ENCODE assay signal across 21 cellular contexts in the genomic region with DNA sequence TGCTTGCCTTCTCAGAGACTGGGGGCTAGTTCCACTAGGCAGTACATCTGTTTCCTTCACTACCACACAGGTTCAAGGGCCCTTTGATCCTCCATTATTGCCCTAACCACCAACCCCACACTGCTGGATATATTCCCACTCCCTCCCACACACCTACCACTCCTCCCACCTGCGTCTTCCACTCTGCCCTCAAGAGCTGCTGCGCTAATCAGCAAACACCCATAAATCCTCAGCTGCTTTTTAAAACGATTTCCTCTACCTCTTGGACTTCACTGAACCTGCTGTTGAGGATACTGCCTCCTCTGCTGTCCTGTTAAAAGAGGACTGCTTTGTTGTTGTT.
DNase-seq lines count a peak whose midpoint lies in the region; ATAC-seq, FAIRE-seq and TF ChIP-seq lines count a peak whose summit lies in the region.
"Had no signal": no experiment of that assay in that cellular context is flagged by ENCODE, and none has a peak within 500 bp of the region (broad histone marks: within the 10 kb centered on the region; RNA-seq: fewer than 3 reads in every experiment).

No MANE protein-coding gene starts in this region.

- POLR2A ChIA-PET in activated CD8-positive, alpha-beta T cell treated with anti-CD3 and anti-CD28 coated beads for 36 hours (lab: Charles Lee) = no interaction called here
- POLR2A ChIA-PET in activated CD8-positive, alpha-beta T cell treated with anti-CD3 and anti-CD28 coated beads, Interleukin-2, amount 10 ng/mL, durations not matched to agents 7 days and 5 days (lab: Charles Lee) = no interaction called here
- POLR2A ChIA-PET in K562 (lab: Yijun Ruan, JAX) = interaction anchor here (1.0 kb wide), 1 partner anchor 9 kb away, joined by 7 read pairs; no protein-coding TSS in a partner anchor

- no peaks in the 10 kb centered on the region for H3K27me3 Mint-ChIP-seq in activated CD8-positive, alpha-beta T cell treated with anti-CD3 and anti-CD28 coated beads for 36 hours
- H3K27me3 Mint-ChIP-seq in activated CD8-positive, alpha-beta T cell treated with anti-CD3 and anti-CD28 coated beads, Interleukin-2, amount 10 ng/mL, durations not matched to agents 7 days and 5 days (ENCODE audit: low read depth) = no peaks in the 10 kb centered on the region

- H3K36me3 ChIP-seq in K562 (ENCODE audit: control insufficient read depth, insufficient read depth, low read length) = peaks cover 10% of the 10 kb centered on the region; the same call in 2 of the 3 replicates
- H3K36me3 ChIP-seq in small intestine (ENCODE audit: control insufficient read depth in 2 of 2, insufficient read depth in 2 of 2, low read length in 2 of 2) = peaks cover 2 to 4% of the 10 kb centered on the region in 2 donors
- H3K36me3 ChIP-seq in heart left ventricle = peaks cover 0 to 20% (median 13%) of the 10 kb centered on the region in 9 donors

- H2AFZ ChIP-seq in K562 (ENCODE audit: low read depth, low read length) = no peak overlapping the region
- H2AFZ ChIP-seq: PC-9 had no signal

- H3K27me3 ChIP-seq in K562 (ENCODE audit: control insufficient read depth in 2 of 2, insufficient read depth in 2 of 2, low read length in 2 of 2) (no peaks in the 10 kb centered on the region), small intestine (ENCODE audit: control insufficient read depth in 2 of 2, insufficient read depth in 2 of 2, low read length in 2 of 2) (no peaks in the 10 kb centered on the region), heart left ventricle (no peaks in the 10 kb centered on the region)
- H3K27me3 ChIP-seq: vagina had no signal

- H3K79me2 ChIP-seq in K562 (ENCODE audit: control insufficient read depth, insufficient read depth, low read length) = 0 out of 3 replicates have a peak, but pooled peaks cover 2% of the 10 kb centered on the region

- H3K27ac ChIP-seq in K562 (ENCODE audit: extremely low read depth, low read depth, low read length) (no peak overlapping the region), small intestine (ENCODE audit: low read depth in 1 of 2, low read length in 1 of 2) (no peak overlapping the region), heart left ventricle (no peak overlapping the region)
- H3K27ac ChIP-seq: A549, C4-2B, PC-9, vagina had no signal

- no peaks in the 10 kb centered on the region for H3K9me3 Mint-ChIP-seq in activated CD8-positive, alpha-beta T cell treated with anti-CD3 and anti-CD28 coated beads for 36 hours
- H3K9me3 Mint-ChIP-seq in activated CD8-positive, alpha-beta T cell treated with anti-CD3 and anti-CD28 coated beads, Interleukin-2, amount 10 ng/mL, durations not matched to agents 7 days and 5 days (ENCODE audit: insufficient read depth) = no peaks in the 10 kb centered on the region
- H3K9me3 Mint-ChIP-seq: neural crest cell had no signal

- H3K4me1 ChIP-seq in K562 (replicated peaks in 1 of 2; ENCODE audit: control insufficient read depth in 2 of 2, insufficient read depth in 2 of 2, low read length in 2 of 2) (0 out of 5 replicates have a peak, but pooled peaks cover 0 to 4% of the 10 kb centered on the region in 2 experiments), small intestine (ENCODE audit: control insufficient read depth in 2 of 2, insufficient read depth in 1 of 2, low read depth in 1 of 2, low read length in 1 of 2) (peaks cover 0 to 4% of the 10 kb centered on the region in 2 donors), heart left ventricle (peaks cover 0 to 4% (median 0%) of the 10 kb centered on the region in 12 donors)
- H3K4me1 ChIP-seq: A549, vagina had no signal

- no peak overlapping the region for H3K9ac ChIP-seq in K562 (ENCODE audit: insufficient read depth in 1 of 2, low read depth in 2 of 2, low read length in 2 of 2)

- no peak for TF ChIP-seq RAD21 in K562 (CRISPR knock-in tag; conservative IDR thresholded peaks at IDR 0.05 in 1 of 2, IDR thresholded peaks at IDR 0.05 in 1 of 2)

- H3K4me2 ChIP-seq in K562 (ENCODE audit: insufficient read depth, low read length) = no peak overlapping the region
- H3K4me2 ChIP-seq: A549, PC-9 had no signal

- peak overlapping the region; percentile 11 for H3K27ac Mint-ChIP-seq in activated CD8-positive, alpha-beta T cell treated with anti-CD3 and anti-CD28 coated beads for 36 hours
- H3K27ac Mint-ChIP-seq in activated CD8-positive, alpha-beta T cell treated with anti-CD3 and anti-CD28 coated beads, Interleukin-2, amount 10 ng/mL, durations not matched to agents 7 days and 5 days = no peak overlapping the region

- no peak for TF ChIP-seq EP300 in K562 (IDR thresholded peaks at IDR 0.05; ENCODE audit: low read length)

- no TSS peak for BruUV-seq in K562 (replicated peaks; lab: Mats Ljungman, UMichigan)

- H3K4me1 Mint-ChIP-seq in activated CD8-positive, alpha-beta T cell treated with anti-CD3 and anti-CD28 coated beads for 36 hours (ENCODE audit: low read depth) = peaks cover 27% of the 10 kb centered on the region
- H3K4me1 Mint-ChIP-seq in activated CD8-positive, alpha-beta T cell treated with anti-CD3 and anti-CD28 coated beads, Interleukin-2, amount 10 ng/mL, durations not matched to agents 7 days and 5 days (ENCODE audit: low read depth) = peaks cover 3% of the 10 kb centered on the region

- DNase-seq in activated CD8-positive, alpha-beta T cell treated with anti-CD3 and anti-CD28 coated beads for 36 hours = no peak
- DNase-seq in activated CD8-positive, alpha-beta T cell treated with anti-CD3 and anti-CD28 coated beads, Interleukin-2, amount 10 ng/mL, durations not matched to agents 7 days and 5 days = no peak
- DNase-seq in NCI-H2107 (lab: John Stamatoyannopoulos, UW) = peak; percentile 47
- peak in 1 of 4 experiments; percentile 15 for DNase-seq in K562 (ENCODE audit: extremely low read depth in 1 of 4, low spot score in 3 of 4)
- peak; percentile 45 for DNase-seq in small intestine
- no peak for DNase-seq in retina
- no peak for DNase-seq in heart left ventricle
- no peak for DNase-seq in activated CD8-positive, alpha-beta memory T cell treated with anti-CD3 and anti-CD28 coated beads for 24 hours
- DNase-seq: activated CD4-positive, CD25-positive, alpha-beta regulatory T cell treated with anti-CD3 and anti-CD28 coated beads, Interleukin-2, amount 50 U/mL, for 72 hours; activated CD8-positive, alpha-beta memory T cell treated with anti-CD3 and anti-CD28 coated beads, Interleukin-2, amount 50 U/mL, for 48 hours; activated naive CD4-positive, alpha-beta T cell; EL; islet precursor cell; mesendoderm; NCI-H226; PC-9; stimulated activated CD4-positive, alpha-beta T cell treated with anti-CD3 and anti-CD28 coated beads, Interleukin-15, amount 100 ng/mL, for 24 hours had no signal

- WGBS in K562 (ENCODE audit: insufficient coverage, low coverage, missing lambda C conversion rate) = 11% methylated on average over 3 of the region's 3 CpGs
- 18 to 39% (median 20%) methylated on average over 3 of the region's 3 CpGs for WGBS in small intestine, 3 donors
- 73 to 85% (median 80%) methylated on average over 3 of the region's 3 CpGs for WGBS in heart left ventricle, 4 donors

- CTCF ChIA-PET in activated CD8-positive, alpha-beta T cell treated with anti-CD3 and anti-CD28 coated beads for 36 hours (lab: Charles Lee) = no interaction called here
- CTCF ChIA-PET in activated CD8-positive, alpha-beta T cell treated with anti-CD3 and anti-CD28 coated beads, Interleukin-2, amount 10 ng/mL, durations not matched to agents 7 days and 5 days (lab: Charles Lee) = no interaction called here
- CTCF ChIA-PET in K562 (lab: Yijun Ruan, JAX; ENCODE audit: low intra/inter-chr PET ratio) = no interaction called here

- TF ChIP-seq POLR2A in K562 (conservative IDR thresholded peaks at IDR 0.05) (no peak), heart left ventricle (IDR thresholded peaks at IDR 0.05) (no peak)

- ATAC-seq in activated CD8-positive, alpha-beta T cell treated with anti-CD3 and anti-CD28 coated beads for 36 hours = no peak
- ATAC-seq in activated CD8-positive, alpha-beta T cell treated with anti-CD3 and anti-CD28 coated beads, Interleukin-2, amount 10 ng/mL, durations not matched to agents 7 days and 5 days = no peak
- ATAC-seq in K562 = peak; percentile 65
- ATAC-seq in heart left ventricle = no peak
- ATAC-seq: A549 had no signal

- H3K4me3 Mint-ChIP-seq in activated CD8-positive, alpha-beta T cell treated with anti-CD3 and anti-CD28 coated beads for 36 hours = no peak overlapping the region
- H3K4me3 Mint-ChIP-seq in activated CD8-positive, alpha-beta T cell treated with anti-CD3 and anti-CD28 coated beads, Interleukin-2, amount 10 ng/mL, durations not matched to agents 7 days and 5 days = no peak overlapping the region
- H3K4me3 Mint-ChIP-seq: neural crest cell had no signal

- no peaks in the 10 kb centered on the region for H4K20me1 ChIP-seq in K562 (replicated peaks; ENCODE audit: control insufficient read depth, insufficient read depth, low read length)

- intact Hi-C loops in activated CD8-positive, alpha-beta T cell treated with anti-CD3 and anti-CD28 coated beads for 36 hours (cut with micrococcal nuclease) = no loop called here
- intact Hi-C loops in K562 (cut with micrococcal nuclease) (no loop called here), heart left ventricle (cut with DNase I) (no loop called here)

- TF ChIP-seq CTCF in activated CD8-positive, alpha-beta T cell treated with anti-CD3 and anti-CD28 coated beads for 36 hours (IDR thresholded peaks at IDR 0.05) = no peak
- TF ChIP-seq CTCF in K562 (IDR thresholded peaks at IDR 0.05 in 2 of 3, conservative IDR thresholded peaks at IDR 0.05 in 1 of 3; ENCODE audit: insufficient read depth in 2 of 3, low read depth in 1 of 3, low read length in 3 of 3) = no peak
- TF ChIP-seq CTCF in heart left ventricle (IDR thresholded peaks at IDR 0.05) = no peak

- H3K9me1 ChIP-seq in K562 (ENCODE audit: control insufficient read depth, insufficient read depth, low read length) = no peaks in the 10 kb centered on the region

- peaks cover 23% of the 10 kb centered on the region for H3K36me3 Mint-ChIP-seq in activated CD8-positive, alpha-beta T cell treated with anti-CD3 and anti-CD28 coated beads for 36 hours (ENCODE audit: low read depth)
- H3K36me3 Mint-ChIP-seq in activated CD8-positive, alpha-beta T cell treated with anti-CD3 and anti-CD28 coated beads, Interleukin-2, amount 10 ng/mL, durations not matched to agents 7 days and 5 days (ENCODE audit: low read depth) = peaks cover 13% of the 10 kb centered on the region

- H3K9me3 ChIP-seq in K562 (replicated peaks; ENCODE audit: control insufficient read depth, insufficient read depth, low read depth, low read length) (no peaks in the 10 kb centered on the region), small intestine (ENCODE audit: control insufficient read depth, low read depth) (no peaks in the 10 kb centered on the region), heart left ventricle (no peaks in the 10 kb centered on the region)
- H3K9me3 ChIP-seq: A549, vagina had no signal

- in situ Hi-C loops in K562 (cut with MboI) = no loop called here

- FAIRE-seq in K562 (lab: Jason Lieb, UNC) = no peak
- FAIRE-seq in small intestine (lab: Jason Lieb, UNC) = no peak
- FAIRE-seq: A549 had no signal

- H3K4me3 ChIP-seq in K562 = no peak overlapping the region
- H3K4me3 ChIP-seq in small intestine (ENCODE audit: low read depth in 1 of 2, low read length in 2 of 2) = no peak overlapping the region
- H3K4me3 ChIP-seq in heart left ventricle = no peak overlapping the region
- H3K4me3 ChIP-seq: A549, PC-9, vagina had no signal

TF ChIP-seq in K562, 482 proteins besides CTCF, POLR2A, EP300 and RAD21 (continues in another document):
- TF ChIP-seq CBFA2T3 (IDR thresholded peaks at IDR 0.05) (peak; percentile 29; the same call in 1 of the 2 replicates), POLR3G (IDR thresholded peaks at IDR 0.05; ENCODE audit: extremely low read depth, insufficient read length, insufficient replicate concordance) (no peak)

Comparison
In these comparisons a context has a peak if more than half of its experiments do, and no peak if none do; other contexts are left out.
1. DNase-seq: peak in NCI-H2107 (single experiment) and small intestine (single experiment); none in activated CD8-positive, alpha-beta T cell treated with anti-CD3 and anti-CD28 coated beads for 36 hours (single experiment), activated CD8-positive, alpha-beta T cell treated with anti-CD3 and anti-CD28 coated beads, Interleukin-2, amount 10 ng/mL, durations not matched to agents 7 days and 5 days (single experiment), retina (single experiment), heart left ventricle (0 of 5) and activated CD8-positive, alpha-beta memory T cell treated with anti-CD3 and anti-CD28 coated beads for 24 hours (single experiment).